Comparison of ENCODE assay signal across 19 cellular contexts in the genomic region with DNA sequence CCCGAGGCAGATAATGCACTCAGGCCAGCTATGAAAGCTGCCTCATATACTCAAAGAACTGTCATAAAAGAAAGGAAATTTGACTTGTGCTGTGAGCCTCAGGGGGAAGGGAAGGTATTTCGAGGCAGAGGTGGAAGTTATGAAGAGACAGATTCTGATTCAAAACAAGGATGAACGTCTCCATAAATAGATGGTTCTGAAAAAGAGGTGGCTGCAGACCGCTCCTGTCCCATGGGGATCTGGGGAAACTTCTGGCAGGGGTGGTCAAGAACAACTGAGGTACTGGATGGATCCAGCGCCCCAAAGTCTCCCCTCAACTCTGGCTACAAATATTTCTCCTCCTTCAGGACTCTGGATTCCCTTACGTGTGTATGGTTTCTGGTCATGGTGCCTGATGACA.
"Had no signal": no experiment of that assay in that cellular context is flagged by ENCODE, and none has a peak within 500 bp of the region (broad histone marks: within the 10 kb centered on the region; RNA-seq: fewer than 3 reads in every experiment).

No MANE protein-coding gene starts in this region.

- H3K27ac ChIP-seq: colonic mucosa, esophagus squamous epithelium, gastrocnemius medialis, heart right ventricle, left lung, lower lobe of right lung had no signal

- H3K36me3 ChIP-seq: colonic mucosa, esophagus squamous epithelium, gastrocnemius medialis, heart right ventricle, left lung, lower lobe of right lung had no signal

- H3K9me3 ChIP-seq: colonic mucosa, esophagus squamous epithelium, gastrocnemius medialis, left lung, lower lobe of right lung, mucosa of descending colon had no signal

- H3K27me3 ChIP-seq: colonic mucosa, esophagus squamous epithelium, gastrocnemius medialis, heart right ventricle, left lung had no signal

- H3K4me3 ChIP-seq: colonic mucosa, esophagus squamous epithelium, gastrocnemius medialis, heart right ventricle, left lung, lower lobe of right lung, mucosa of descending colon had no signal

- DNase-seq: colonic mucosa; cortex of kidney; effector CD8-positive, alpha-beta T cell; effector memory CD8-positive, alpha-beta T cell; esophagus squamous epithelium; foreskin fibroblast; foreskin melanocyte; gastrocnemius medialis; glutamatergic neuron; head of caudate nucleus; heart right ventricle; hippocampal formation; left cardiac atrium; left lung; left ventricle myocardium superior; lower lobe of right lung; mesenchymal stem cell; mucosa of descending colon; naive B cell had no signal

- H3K4me1 ChIP-seq: colonic mucosa, esophagus squamous epithelium, gastrocnemius medialis, heart right ventricle, left lung, lower lobe of right lung had no signal
